9 cellular contexts compared by ENCODE assay signal in the genomic region with DNA sequence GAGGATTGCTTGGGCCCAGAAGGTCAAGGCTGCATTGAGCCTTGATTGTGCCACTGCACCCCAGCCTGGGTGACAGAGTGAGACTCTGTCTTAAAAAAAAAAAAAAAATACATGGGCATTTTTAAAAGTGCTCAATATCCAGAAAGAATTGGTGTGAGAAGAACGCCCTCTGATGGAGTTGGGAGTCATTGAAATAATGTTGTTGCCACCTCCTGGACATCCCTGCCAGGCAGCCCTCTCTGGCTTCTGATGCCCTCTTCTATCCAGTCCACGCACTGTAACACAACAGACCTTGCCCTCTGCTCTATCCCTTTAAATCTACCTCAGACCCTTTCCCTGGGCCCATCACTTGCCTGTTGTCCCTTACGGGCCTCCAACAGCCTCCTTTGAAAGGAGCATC. TPM values are rescaled to one million over a fixed set of nuclear protein-coding genes. Genes with fewer than 3 reads are reported as not detected.
DNase-seq lines count a peak whose midpoint lies in the region; ATAC-seq and TF ChIP-seq lines count a peak whose summit lies in the region.
"Had no signal": no experiment of that assay in that cellular context is flagged by ENCODE, and none has a peak within 500 bp of the region (broad histone marks: within the 10 kb centered on the region; RNA-seq: fewer than 3 reads in every experiment).

No MANE protein-coding gene starts in this region.

- peaks cover 19% of the 10 kb centered on the region for H3K27me3 Mint-ChIP-seq in activated naive CD4-positive, alpha-beta T cell treated with anti-CD3 and anti-CD28 coated beads, Interleukin-2, amount 50 U/mL, for 24 hours
- H3K27me3 Mint-ChIP-seq in naive thymus-derived CD8-positive, alpha-beta T cell: peaks cover 13 to 28% (median 25%) of the 10 kb centered on the region in 5 donors

- H3K36me3 ChIP-seq in prostate gland: no peaks in the 10 kb centered on the region

- no peak for TF ChIP-seq CTCF in prostate gland (IDR thresholded peaks at IDR 0.05)

- H3K9me3 ChIP-seq in prostate gland: no peaks in the 10 kb centered on the region

- intact Hi-C loops in prostate gland (cut with DNase I): no loop called here

- no peaks in the 10 kb centered on the region for H3K4me1 ChIP-seq in prostate gland (replicated peaks)

- no peak overlapping the region for H3K4me3 ChIP-seq in prostate gland

- H3K27ac ChIP-seq in prostate gland: no peak overlapping the region

- no peaks in the 10 kb centered on the region for H3K9me3 Mint-ChIP-seq in activated naive CD4-positive, alpha-beta T cell treated with anti-CD3 and anti-CD28 coated beads, Interleukin-2, amount 50 U/mL, for 24 hours
- H3K9me3 Mint-ChIP-seq in naive thymus-derived CD8-positive, alpha-beta T cell: no peaks in the 10 kb centered on the region

- in situ Hi-C loops in KBM-7 (cut with MboI; ENCODE audit: low pct_unique_long_range_greater_than_20kb, low sequenced_read_pairs): no loop called here

- WGBS in prostate gland: 89% methylated on average over 3 of the region's 3 CpGs

- TF ChIP-seq POLR2A in prostate gland (IDR thresholded peaks at IDR 0.05): no peak

- H3K4me1 Mint-ChIP-seq in activated naive CD4-positive, alpha-beta T cell treated with anti-CD3 and anti-CD28 coated beads, Interleukin-2, amount 50 U/mL, for 24 hours: peaks cover 20% of the 10 kb centered on the region
- peaks cover 19 to 35% (median 23%) of the 10 kb centered on the region in 4 donors for H3K4me1 Mint-ChIP-seq in naive thymus-derived CD8-positive, alpha-beta T cell

- peak overlapping the region; percentile 53 for H3K4me3 Mint-ChIP-seq in activated naive CD4-positive, alpha-beta T cell treated with anti-CD3 and anti-CD28 coated beads, Interleukin-2, amount 50 U/mL, for 24 hours
- H3K4me3 Mint-ChIP-seq in naive thymus-derived CD8-positive, alpha-beta T cell: peak overlapping the region in 2 of 10 donors; percentile 67 to 71

- DNase-seq in ELR (ENCODE audit: low read depth) (peak; percentile 64), KBM-7 (peak; percentile 55), prostate gland (ENCODE audit: low spot score) (no peak), hypothalamus (lab: John Stamatoyannopoulos, UW) (no peak)
- DNase-seq in naive thymus-derived CD8-positive, alpha-beta T cell: peak in 6 of 10 donors; percentile 22 to 46 (median 32)

- peaks cover 5% of the 10 kb centered on the region for H3K36me3 Mint-ChIP-seq in activated naive CD4-positive, alpha-beta T cell treated with anti-CD3 and anti-CD28 coated beads, Interleukin-2, amount 50 U/mL, for 24 hours
- H3K36me3 Mint-ChIP-seq in naive thymus-derived CD8-positive, alpha-beta T cell: no peaks in the 10 kb centered on the region

- peak overlapping the region; percentile 53 for H3K27ac Mint-ChIP-seq in activated naive CD4-positive, alpha-beta T cell treated with anti-CD3 and anti-CD28 coated beads, Interleukin-2, amount 50 U/mL, for 24 hours
- H3K27ac Mint-ChIP-seq in naive thymus-derived CD8-positive, alpha-beta T cell: peak overlapping the region in 4 of 10 donors; percentile 39 to 81 (median 46)

- H3K27me3 ChIP-seq in prostate gland (replicated peaks; ENCODE audit: insufficient read depth): no peaks in the 10 kb centered on the region

- peak in 1 of 2 donors; percentile 49 for ATAC-seq in naive thymus-derived CD8-positive, alpha-beta T cell
- ATAC-seq in GM21786 (IDR thresholded peaks at IDR 0.05; ENCODE audit: unreplicated experiment) (no peak), GM21528 (IDR thresholded peaks at IDR 0.05; ENCODE audit: low FRiP score, unreplicated experiment) (no peak)

- POLR2A ChIA-PET in naive thymus-derived CD8-positive, alpha-beta T cell (lab: Charles Lee): no interaction called here

RNA-seq across cellular contexts. Expression of a gene that starts 4.9 kb away (rescaled TPM):
- under 1 TPM; 0.38 to 0.57 TPM for total RNA-seq in naive thymus-derived CD8-positive, alpha-beta T cell
- polyA plus RNA-seq in naive thymus-derived CD8-positive, alpha-beta T cell: 10 to 100 TPM in 1 of 3 donors, under 1 TPM in 2; 0.70 to 11.6 (median 0.74) TPM
- under 1 TPM; 0.55 to 0.74 TPM for total RNA-seq in prostate gland
- total RNA-seq: dermis microvascular lymphatic vessel endothelial cell had no signal

RNA-seq across cellular contexts. Expression of a gene that starts 41.7 kb away (rescaled TPM):
- total RNA-seq in naive thymus-derived CD8-positive, alpha-beta T cell: 1 to 10 TPM; 2.9 to 3.2 TPM
- polyA plus RNA-seq in naive thymus-derived CD8-positive, alpha-beta T cell: 100 to 1,000 TPM in 1 of 3 donors, 10 to 100 TPM in 2; 58.7 to 114 (median 91.2) TPM
- total RNA-seq in prostate gland: 1 to 10 TPM; 5.4 to 8.9 TPM
- total RNA-seq: dermis microvascular lymphatic vessel endothelial cell had no signal

Comparison
In these comparisons a context has a peak if more than half of its experiments do, and no peak if none do; other contexts are left out.
1. DNase-seq: peak in ELR (single experiment), KBM-7 (single experiment) and naive thymus-derived CD8-positive, alpha-beta T cell (6 of 10); none in prostate gland (single experiment) and hypothalamus (0 of 51).